1 cellular context compared by ENCODE assay signal in genomic region chr3:158127250-158128219, GRCh38.
TF ChIP-seq lines count a peak whose summit lies in the region.

No MANE protein-coding gene starts in this region.

TF ChIP-seq in WTC11, 78 proteins besides CTCF, POLR2A, EP300 and RAD21 (continued from another document):
- no peak for TF ChIP-seq PRDM15 (CRISPR knock-in tag; IDR thresholded peaks at IDR 0.05)
- TF ChIP-seq EMX1 (CRISPR knock-in tag; IDR thresholded peaks at IDR 0.05): no peak
- TF ChIP-seq AFF4 (CRISPR knock-in tag; IDR thresholded peaks at IDR 0.05; ENCODE audit: borderline replicate concordance): no peak
- TF ChIP-seq ATF2 (CRISPR knock-in tag; IDR thresholded peaks at IDR 0.05; ENCODE audit: borderline replicate concordance, low read depth): no peak
- no peak for TF ChIP-seq USF2 (CRISPR knock-in tag; IDR thresholded peaks at IDR 0.05)
- no peak for TF ChIP-seq ZBTB21 (CRISPR knock-in tag; IDR thresholded peaks at IDR 0.05; ENCODE audit: borderline replicate concordance)
- no peak for TF ChIP-seq ZNF232 (CRISPR knock-in tag; IDR thresholded peaks at IDR 0.05)
- TF ChIP-seq GTF2I (CRISPR knock-in tag; conservative IDR thresholded peaks at IDR 0.05): no peak
- TF ChIP-seq TP53 (CRISPR knock-in tag; IDR thresholded peaks at IDR 0.05): no peak
- TF ChIP-seq PREB (CRISPR knock-in tag; IDR thresholded peaks at IDR 0.05; ENCODE audit: borderline replicate concordance): no peak
- no peak for TF ChIP-seq FOXK1 (CRISPR knock-in tag; IDR thresholded peaks at IDR 0.05)
- no peak for TF ChIP-seq FOXJ3 (CRISPR knock-in tag; IDR thresholded peaks at IDR 0.05; ENCODE audit: borderline replicate concordance)
- TF ChIP-seq ZNF532 (CRISPR knock-in tag; IDR thresholded peaks at IDR 0.05; ENCODE audit: borderline replicate concordance): no peak
- no peak for TF ChIP-seq TEAD1 (CRISPR knock-in tag; IDR thresholded peaks at IDR 0.05)
- no peak for TF ChIP-seq ZNF281 (CRISPR knock-in tag; IDR thresholded peaks at IDR 0.05)
